ENCODE assay signal across 23 cellular contexts in the genomic region with DNA sequence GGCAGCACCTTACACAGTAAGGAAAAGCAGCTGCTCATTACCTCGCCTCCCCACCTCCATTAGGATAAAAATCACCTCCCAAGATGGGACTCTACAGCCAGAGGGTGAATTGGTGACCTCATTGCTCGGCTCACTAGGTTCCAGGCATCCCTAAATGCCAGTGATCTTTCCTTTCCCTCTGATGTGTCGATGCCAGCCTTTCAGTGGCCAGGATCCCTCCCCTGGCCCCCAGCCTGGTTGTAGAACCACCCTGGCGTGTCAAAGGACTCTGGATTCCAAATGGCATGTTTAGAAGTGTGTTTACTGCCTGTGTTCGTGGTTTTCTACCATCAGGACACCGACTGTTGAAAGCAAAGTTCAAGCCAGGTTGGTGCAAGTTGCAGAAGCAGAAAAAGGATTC.
"Had no signal": no experiment of that assay in that cellular context is flagged by ENCODE, and none has a peak within 500 bp of the region (broad histone marks: within the 10 kb centered on the region; RNA-seq: fewer than 3 reads in every experiment).

No MANE protein-coding gene starts in this region.

- FAIRE-seq: small intestine, TTC549 had no signal

- H3K4me1 ChIP-seq: esophagus squamous epithelium, left lung had no signal

- H3K9me3 ChIP-seq: esophagus squamous epithelium, left lung, testis had no signal

- DNase-seq: activated CD4-positive, alpha-beta memory T cell treated with anti-CD3 and anti-CD28 coated beads for 36 hours; activated CD4-positive, alpha-beta T cell treated with anti-CD3 and anti-CD28 coated beads for 36 hours; activated gamma-delta T cell treated with Interleukin-2 at 50 U/mL for 16 hours; activated T-cell treated with anti-CD3 and anti-CD28 coated beads for 4 hours; effector CD8-positive, alpha-beta T cell; esophagus squamous epithelium; left lung; occipital lobe; right cardiac atrium; small intestine; stimulated activated CD4-positive, alpha-beta T cell treated with anti-CD3 and anti-CD28 coated beads, Interleukin-15, amount 100 ng/mL, for 24 hours; stimulated activated CD4-positive, alpha-beta T cell treated with anti-CD3 and anti-CD28 coated beads, Interleukin-4, amount 100 ng/mL, for 1 hour; SW 1271; testis had no signal

- H3K4me3 ChIP-seq: cardiac muscle cell, esophagus squamous epithelium, left lung, testis had no signal

- H3K4me3 Mint-ChIP-seq: activated CD4-positive, alpha-beta memory T cell treated with anti-CD3 and anti-CD28 coated beads for 36 hours; activated CD4-positive, alpha-beta T cell treated with anti-CD3 and anti-CD28 coated beads for 36 hours; activated naive CD8-positive, alpha-beta T cell; activated T-helper 1 cell treated with anti-CD3 and anti-CD28 coated beads, Interleukin-12 subunit alpha, Interleukin-12 subunit beta, Interleukin-2, Interleukin-4 antibody, amounts not matched to agents 30 ng/mL and 10 ng/mL and 1 ng/mL, durations not matched to agents 14 hours and 24 hours and 36 hours; dendritic cell treated with granulocyte-macrophage colony-stimulating factor and Interleukin-4, amounts not matched to agents 40 ng/mL and 50 ng/mL, for 4 days; mesothelial cell of epicardium; stimulated activated effector memory CD8-positive, alpha-beta T cell treated with anti-CD3 and anti-CD28 coated beads, Interleukin-12 subunit alpha, Interleukin-12 subunit beta, amount 100 ng/mL, for 72 hours; WTC11 had no signal

- ATAC-seq: activated CD4-positive, alpha-beta T cell treated with anti-CD3 and anti-CD28 coated beads for 36 hours; left lung; right cardiac atrium; stimulated activated effector memory CD8-positive, alpha-beta T cell treated with anti-CD3 and anti-CD28 coated beads, Interleukin-12 subunit alpha, Interleukin-12 subunit beta, amount 100 ng/mL, for 72 hours; WTC11 had no signal

- H3K27me3 ChIP-seq: cardiac muscle cell, left lung, testis had no signal

- H3K27ac ChIP-seq: cardiac muscle cell, esophagus squamous epithelium, left lung, testis had no signal

- H3K4me1 Mint-ChIP-seq: activated CD4-positive, alpha-beta T cell treated with anti-CD3 and anti-CD28 coated beads for 36 hours; mesothelial cell of epicardium; stimulated activated effector memory CD8-positive, alpha-beta T cell treated with anti-CD3 and anti-CD28 coated beads, Interleukin-12 subunit alpha, Interleukin-12 subunit beta, amount 100 ng/mL, for 72 hours had no signal

- H3K27ac Mint-ChIP-seq: activated CD4-positive, alpha-beta memory T cell treated with anti-CD3 and anti-CD28 coated beads for 36 hours; activated CD4-positive, alpha-beta T cell treated with anti-CD3 and anti-CD28 coated beads for 36 hours; activated naive CD8-positive, alpha-beta T cell; activated T-helper 1 cell treated with anti-CD3 and anti-CD28 coated beads, Interleukin-12 subunit alpha, Interleukin-12 subunit beta, Interleukin-2, Interleukin-4 antibody, amounts not matched to agents 30 ng/mL and 10 ng/mL and 1 ng/mL, durations not matched to agents 14 hours and 24 hours and 36 hours; dendritic cell treated with granulocyte-macrophage colony-stimulating factor and Interleukin-4, amounts not matched to agents 40 ng/mL and 50 ng/mL, for 4 days; mesothelial cell of epicardium; progenitor cell of endocrine pancreas; stimulated activated effector memory CD8-positive, alpha-beta T cell treated with anti-CD3 and anti-CD28 coated beads, Interleukin-12 subunit alpha, Interleukin-12 subunit beta, amount 100 ng/mL, for 72 hours; WTC11 had no signal

- H3K36me3 ChIP-seq: cardiac muscle cell, esophagus squamous epithelium, left lung had no signal

- H3K9me3 Mint-ChIP-seq: activated CD4-positive, alpha-beta memory T cell treated with anti-CD3 and anti-CD28 coated beads for 36 hours; activated T-helper 1 cell treated with anti-CD3 and anti-CD28 coated beads, Interleukin-12 subunit alpha, Interleukin-12 subunit beta, Interleukin-2, Interleukin-4 antibody, amounts not matched to agents 30 ng/mL and 10 ng/mL and 1 ng/mL, durations not matched to agents 14 hours and 24 hours and 36 hours; dendritic cell treated with granulocyte-macrophage colony-stimulating factor and Interleukin-4, amounts not matched to agents 40 ng/mL and 50 ng/mL, for 4 days; mesothelial cell of epicardium; stimulated activated effector memory CD8-positive, alpha-beta T cell treated with anti-CD3 and anti-CD28 coated beads, Interleukin-12 subunit alpha, Interleukin-12 subunit beta, amount 100 ng/mL, for 72 hours; WTC11 had no signal

- H3K36me3 Mint-ChIP-seq: activated CD4-positive, alpha-beta memory T cell treated with anti-CD3 and anti-CD28 coated beads for 36 hours; activated naive CD8-positive, alpha-beta T cell; mesothelial cell of epicardium; stimulated activated effector memory CD8-positive, alpha-beta T cell treated with anti-CD3 and anti-CD28 coated beads, Interleukin-12 subunit alpha, Interleukin-12 subunit beta, amount 100 ng/mL, for 72 hours; WTC11 had no signal
